8 cellular contexts compared by ENCODE assay signal in the genomic region with DNA sequence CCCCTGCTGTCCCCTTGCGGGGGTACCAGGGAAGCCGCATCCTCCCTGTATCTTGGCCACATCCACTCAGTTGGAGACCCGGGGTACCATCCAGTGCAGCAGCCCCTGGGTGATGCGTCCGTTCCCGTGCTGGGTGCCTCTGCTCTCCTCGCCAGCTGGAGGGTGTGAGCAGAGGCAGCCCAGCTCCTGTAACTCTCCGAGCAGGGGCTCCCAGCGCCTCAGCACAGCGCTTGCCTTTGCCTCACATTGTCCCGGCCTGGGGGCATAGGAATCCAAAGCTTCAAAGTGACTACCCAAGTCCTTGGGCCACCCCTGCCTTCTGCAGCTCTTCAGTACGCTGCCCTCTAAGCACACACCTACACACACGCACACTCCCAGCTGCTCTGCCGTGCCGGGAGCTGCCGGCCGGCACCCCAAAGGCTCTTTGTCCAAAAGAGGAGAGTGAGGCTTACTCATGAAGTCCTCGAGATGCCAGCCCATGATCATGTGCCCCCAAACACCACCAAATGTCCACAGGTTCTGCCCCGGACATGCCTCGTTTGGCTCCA. TPM values are rescaled to one million over a fixed set of nuclear protein-coding genes. Genes with fewer than 3 reads are reported as not detected.
DNase-seq lines count a peak whose midpoint lies in the region; ATAC-seq and TF ChIP-seq lines count a peak whose summit lies in the region.

No MANE protein-coding gene starts in this region.

- intact Hi-C loops in CD8-positive, alpha-beta T cell (cut with DNase I, micrococcal nuclease) = no loop called here
- intact Hi-C loops in heart right ventricle (cut with DNase I) = loop anchor here in 5 of 10 donors (5.0 to 10.0 kb wide), 6 partner anchors 44 to 157 kb away; no protein-coding TSS in a partner anchor

- no peak for DNase-seq in CD8-positive, alpha-beta T cell
- no peak for DNase-seq in heart right ventricle
- no peak for DNase-seq in progenitor cell of endocrine pancreas (ENCODE audit: low spot score, unreplicated experiment)
- no peak for DNase-seq in immature natural killer cell
- no peak for DNase-seq in NCI-H1436 (lab: John Stamatoyannopoulos, UW)
- no peak for DNase-seq in stimulated activated naive B cell treated with anti-CD40 and anti-IgM and Interleukin-4, amounts not matched to agents 10 μg/mL and 1 μg/mL and 100 μg/mL, for 72 hours
- DNase-seq in NCI-H748 treated with DMSO at 0.1 percent for 48 hours (lab: John Stamatoyannopoulos, UW) = no peak

- H3K9me3 Mint-ChIP-seq in CD8-positive, alpha-beta T cell = no peaks in the 10 kb centered on the region
- no peaks in the 10 kb centered on the region for H3K9me3 Mint-ChIP-seq in progenitor cell of endocrine pancreas (ENCODE audit: low read depth)
- H3K9me3 Mint-ChIP-seq in immature natural killer cell = no peaks in the 10 kb centered on the region
- H3K9me3 Mint-ChIP-seq in stimulated activated naive B cell treated with anti-CD40 and anti-IgM and Interleukin-4, amounts not matched to agents 10 μg/mL and 1 μg/mL and 100 μg/mL, for 72 hours = peaks cover 0 to 1% of the 10 kb centered on the region in 2 donors

- CTCF ChIA-PET in CD8-positive, alpha-beta T cell (lab: Charles Lee) = no interaction called here

- TF ChIP-seq CTCF in CD8-positive, alpha-beta T cell (IDR thresholded peaks at IDR 0.05) = no peak
- no peak for TF ChIP-seq CTCF in VCaP (conservative IDR thresholded peaks at IDR 0.05)
- no peak for TF ChIP-seq CTCF in heart right ventricle (IDR thresholded peaks at IDR 0.05)
- TF ChIP-seq CTCF in progenitor cell of endocrine pancreas (IDR thresholded peaks at IDR 0.05; ENCODE audit: unreplicated experiment) = no peak

- peaks cover 13% of the 10 kb centered on the region for H3K4me1 Mint-ChIP-seq in CD8-positive, alpha-beta T cell (ENCODE audit: low read depth)
- H3K4me1 Mint-ChIP-seq in progenitor cell of endocrine pancreas (ENCODE audit: low read depth) (peaks cover 15% of the 10 kb centered on the region), immature natural killer cell (peaks cover 0 to 9% of the 10 kb centered on the region in 2 donors)
- H3K4me1 Mint-ChIP-seq in stimulated activated naive B cell treated with anti-CD40 and anti-IgM and Interleukin-4, amounts not matched to agents 10 μg/mL and 1 μg/mL and 100 μg/mL, for 72 hours = peaks cover 35 to 37% of the 10 kb centered on the region in 2 donors

- POLR2A ChIA-PET in CD8-positive, alpha-beta T cell (lab: Charles Lee) = no interaction called here

- H3K27ac Mint-ChIP-seq in CD8-positive, alpha-beta T cell = peak overlapping the region; percentile 32
- H3K27ac Mint-ChIP-seq in progenitor cell of endocrine pancreas (peak overlapping the region; percentile 80), immature natural killer cell (peak overlapping the region in 1 of 6 donors; percentile 35)
- no peak overlapping the region for H3K27ac Mint-ChIP-seq in stimulated activated naive B cell treated with anti-CD40 and anti-IgM and Interleukin-4, amounts not matched to agents 10 μg/mL and 1 μg/mL and 100 μg/mL, for 72 hours

- peaks cover 35% of the 10 kb centered on the region for H3K27me3 Mint-ChIP-seq in CD8-positive, alpha-beta T cell (ENCODE audit: low read depth)
- peaks cover 39% of the 10 kb centered on the region for H3K27me3 Mint-ChIP-seq in progenitor cell of endocrine pancreas
- H3K27me3 Mint-ChIP-seq in immature natural killer cell (ENCODE audit: low read depth in 3 of 3) = peaks cover 5 to 9% (median 8%) of the 10 kb centered on the region in 3 donors
- H3K27me3 Mint-ChIP-seq in stimulated activated naive B cell treated with anti-CD40 and anti-IgM and Interleukin-4, amounts not matched to agents 10 μg/mL and 1 μg/mL and 100 μg/mL, for 72 hours = peaks cover 32 to 37% of the 10 kb centered on the region in 2 donors

- H3K27ac ChIP-seq in CD8-positive, alpha-beta T cell (ENCODE audit: low read depth, low read length) = no peak overlapping the region
- H3K27ac ChIP-seq in VCaP (peak overlapping the region; percentile 60; the same call in 1 of the 2 replicates), heart right ventricle (peak overlapping the region in 9 of 10 donors; percentile 75 to 98 (median 91))

- no peak overlapping the region for H3K4me3 ChIP-seq in CD8-positive, alpha-beta T cell (ENCODE audit: low read depth, low read length)
- H3K4me3 ChIP-seq in heart right ventricle = peak overlapping the region; percentile 50 to 94 (median 76)

- H3K27me3 ChIP-seq in CD8-positive, alpha-beta T cell (ENCODE audit: insufficient read depth, low read length) = peaks cover 6% of the 10 kb centered on the region
- H3K27me3 ChIP-seq in heart right ventricle = peaks cover 0 to 29% (median 0%) of the 10 kb centered on the region in 7 donors

- H3K4me1 ChIP-seq in CD8-positive, alpha-beta T cell (ENCODE audit: insufficient read depth, low read length) = peaks cover 12% of the 10 kb centered on the region
- peaks cover 9 to 69% (median 53%) of the 10 kb centered on the region in 9 donors for H3K4me1 ChIP-seq in heart right ventricle

- H3K9me3 ChIP-seq in CD8-positive, alpha-beta T cell (ENCODE audit: low read length) = no peaks in the 10 kb centered on the region
- no peaks in the 10 kb centered on the region for H3K9me3 ChIP-seq in heart right ventricle

- WGBS in heart right ventricle, 2 donors = 11 to 12% methylated on average over 20 of the region's 20 CpGs

- H3K36me3 Mint-ChIP-seq in CD8-positive, alpha-beta T cell = no peaks in the 10 kb centered on the region
- H3K36me3 Mint-ChIP-seq in progenitor cell of endocrine pancreas (ENCODE audit: insufficient read depth) = no peaks in the 10 kb centered on the region
- peaks cover 0 to 7% (median 4%) of the 10 kb centered on the region in 3 donors for H3K36me3 Mint-ChIP-seq in immature natural killer cell
- peaks cover 0 to 5% of the 10 kb centered on the region in 2 donors for H3K36me3 Mint-ChIP-seq in stimulated activated naive B cell treated with anti-CD40 and anti-IgM and Interleukin-4, amounts not matched to agents 10 μg/mL and 1 μg/mL and 100 μg/mL, for 72 hours

- H3K4me3 Mint-ChIP-seq in CD8-positive, alpha-beta T cell = no peak overlapping the region
- H3K4me3 Mint-ChIP-seq in progenitor cell of endocrine pancreas (ENCODE audit: low read depth) (peak overlapping the region; percentile 69), immature natural killer cell (peak overlapping the region in 2 of 5 donors; percentile 11 to 56)
- no peak overlapping the region for H3K4me3 Mint-ChIP-seq in stimulated activated naive B cell treated with anti-CD40 and anti-IgM and Interleukin-4, amounts not matched to agents 10 μg/mL and 1 μg/mL and 100 μg/mL, for 72 hours

- H3K36me3 ChIP-seq in CD8-positive, alpha-beta T cell (ENCODE audit: insufficient read depth, low read length) = no peaks in the 10 kb centered on the region
- H3K36me3 ChIP-seq in heart right ventricle = peaks cover 0 to 28% (median 0%) of the 10 kb centered on the region in 9 donors

- no peak for ATAC-seq in CD8-positive, alpha-beta T cell
- ATAC-seq in heart right ventricle = peak; percentile 3 to 44 (median 31)
- no peak for ATAC-seq in stimulated activated naive B cell treated with anti-CD40 and anti-IgM and Interleukin-4, amounts not matched to agents 10 μg/mL and 1 μg/mL and 100 μg/mL, for 72 hours (replicated peaks)

RNA-seq across cellular contexts. Expression of a gene that starts 0.7 kb away (rescaled TPM):
- total RNA-seq in CD8-positive, alpha-beta T cell = not detected
- total RNA-seq in heart right ventricle (10 to 100 TPM; 24.2 to 73.5 (median 45.2) TPM), progenitor cell of endocrine pancreas (4.7 and 5.3 TPM in 2 replicates)
- polyA plus RNA-seq in heart right ventricle (10 to 100 TPM; 16.2 to 22.6 TPM), immature natural killer cell (not detected)

Comparison
In these comparisons a context has a peak if more than half of its experiments do, and no peak if none do; other contexts are left out.
1. ATAC-seq: peak in heart right ventricle (8 of 8); none in CD8-positive, alpha-beta T cell (single experiment) and stimulated activated naive B cell treated with anti-CD40 and anti-IgM and Interleukin-4, amounts not matched to agents 10 μg/mL and 1 μg/mL and 100 μg/mL, for 72 hours (0 of 2).